ENCODE assay signal across 8 cellular contexts in the genomic region with DNA sequence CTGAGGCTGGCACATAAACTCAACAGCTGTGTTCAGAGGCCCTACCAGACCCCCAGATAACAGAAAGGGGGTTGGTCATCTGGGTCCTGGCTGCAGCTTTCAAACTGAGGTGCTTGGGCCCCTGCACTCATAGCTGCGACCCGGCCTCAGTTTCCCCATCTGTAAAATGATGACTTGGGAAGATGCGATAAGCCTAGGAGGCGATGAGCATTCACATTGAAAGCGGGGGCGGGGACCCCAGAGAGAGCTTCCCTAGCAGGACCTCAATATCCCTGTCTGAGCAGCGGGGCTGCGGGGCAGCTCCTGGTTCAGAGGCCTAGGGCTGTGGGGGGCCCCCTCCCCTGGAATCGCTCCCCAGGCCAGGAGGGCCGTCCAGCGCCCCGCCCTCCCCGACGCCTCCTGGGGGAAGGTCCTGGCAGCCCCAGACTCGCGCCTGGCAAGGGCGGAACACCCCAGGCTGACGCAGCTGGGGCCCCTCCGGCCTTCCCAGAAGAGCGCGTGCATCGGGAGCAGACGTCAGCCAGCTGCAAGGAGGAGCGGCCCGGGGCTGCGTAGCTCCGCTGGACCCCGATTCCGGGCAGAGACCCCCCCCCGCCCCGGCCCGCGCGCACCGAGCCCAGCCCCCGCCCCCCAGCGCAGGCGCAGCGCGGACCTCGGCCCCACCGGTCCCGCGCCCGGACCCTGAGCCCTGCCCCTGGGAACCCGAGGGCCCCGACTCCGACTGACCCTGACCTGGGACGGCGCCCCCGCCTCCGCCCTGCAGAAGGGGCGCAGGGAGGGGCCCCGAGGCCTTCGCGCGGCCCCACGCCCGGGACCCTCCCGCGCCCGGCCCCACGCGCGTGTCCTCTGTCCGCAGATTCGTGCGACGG. TPM values are rescaled to one million over a fixed set of nuclear protein-coding genes. Genes with fewer than 3 reads are reported as not detected.
A peak's percentile ranks its signal among the peaks of the same experiment; 100 is the strongest.
DNase-seq lines count a peak whose midpoint lies in the region; ATAC-seq, FAIRE-seq and TF ChIP-seq lines count a peak whose summit lies in the region.

No MANE protein-coding gene starts in this region.

- H2AFZ ChIP-seq in fibroblast of lung (ENCODE audit: low read length), result no peak overlapping the region

- TF ChIP-seq CTCF in fibroblast of lung (conservative IDR thresholded peaks at IDR 0.05 in 1 of 2, IDR thresholded peaks at IDR 0.05 in 1 of 2; ENCODE audit: low read depth in 1 of 2, low read length in 2 of 2), result no peak

- H3K9me3 Mint-ChIP-seq in naive thymus-derived CD8-positive, alpha-beta T cell, result no peaks in the 10 kb centered on the region

- peak overlapping the region; percentile 91 for H3K27ac ChIP-seq in fibroblast of lung (ENCODE audit: insufficient read depth, low read length)

- H3K79me2 ChIP-seq in fibroblast of lung (ENCODE audit: control insufficient read depth, insufficient read depth, low read length), result peaks cover 2% of the 10 kb centered on the region

- H4K20me1 ChIP-seq in fibroblast of lung (ENCODE audit: control insufficient read depth, extremely low read depth, insufficient read depth, low read length), result no peaks in the 10 kb centered on the region

- peak overlapping the region in 5 of 10 donors; percentile 13 to 63 (median 58) for H3K27ac Mint-ChIP-seq in naive thymus-derived CD8-positive, alpha-beta T cell

- peak; percentile 70 for DNase-seq in EH (ENCODE audit: low read depth)
- DNase-seq in KBM-7, result peak; percentile 40
- peak; percentile 48 to 63 for DNase-seq in activated T-cell treated with anti-CD3 and anti-CD28 coated beads, Interleukin-2, amount 50 U/mL, for 48 hours
- peak; percentile 84 to 90 for DNase-seq in fibroblast of lung (ENCODE audit: low read depth in 2 of 2)
- peak in 6 of 10 donors; percentile 19 to 39 (median 34) for DNase-seq in naive thymus-derived CD8-positive, alpha-beta T cell
- peak; percentile 56 for DNase-seq in urothelium cell line (ENCODE audit: low spot score)

- peak overlapping the region; percentile 78 for H3K4me2 ChIP-seq in fibroblast of lung (ENCODE audit: extremely low read depth, insufficient read depth, low read length)

- no peaks in the 10 kb centered on the region for H3K36me3 ChIP-seq in fibroblast of lung (ENCODE audit: control insufficient read depth, insufficient read depth, low read length)

- FAIRE-seq in urothelium cell line (lab: Jason Lieb, UNC), result no peak

- H3K4me1 Mint-ChIP-seq in naive thymus-derived CD8-positive, alpha-beta T cell, result peaks cover 0 to 19% (median 7%) of the 10 kb centered on the region in 4 donors

- in situ Hi-C loops in KBM-7 (cut with MboI; ENCODE audit: low pct_unique_long_range_greater_than_20kb, low sequenced_read_pairs), result no loop called here

- H3K9me3 ChIP-seq in fibroblast of lung (ENCODE audit: control insufficient read depth, insufficient read depth, low read depth, low read length), result no peaks in the 10 kb centered on the region

- no peaks in the 10 kb centered on the region for H3K36me3 Mint-ChIP-seq in naive thymus-derived CD8-positive, alpha-beta T cell

- H3K4me1 ChIP-seq in fibroblast of lung (ENCODE audit: control insufficient read depth, extremely low read depth, insufficient read depth, low read length), result peaks cover 17% of the 10 kb centered on the region

- ATAC-seq in GM21526 (IDR thresholded peaks at IDR 0.05; ENCODE audit: low FRiP score, unreplicated experiment) (peak; percentile 9), HG03378 (IDR thresholded peaks at IDR 0.05; ENCODE audit: unreplicated experiment) (no peak)
- peak in 1 of 2 donors; percentile 2 for ATAC-seq in naive thymus-derived CD8-positive, alpha-beta T cell

- peak overlapping the region; percentile 56 to 97 (median 76) for H3K4me3 Mint-ChIP-seq in naive thymus-derived CD8-positive, alpha-beta T cell

- H3K9ac ChIP-seq in fibroblast of lung (ENCODE audit: insufficient read depth, low read length), result peak overlapping the region; percentile 97

- H3K27me3 Mint-ChIP-seq in naive thymus-derived CD8-positive, alpha-beta T cell, result peaks cover 5 to 15% (median 6%) of the 10 kb centered on the region in 5 donors

- POLR2A ChIA-PET in naive thymus-derived CD8-positive, alpha-beta T cell (lab: Charles Lee), result interaction anchor here (0.5 to 2.0 kb wide), 7 partner anchors 9 to 75 kb away, joined by 3 to 15 read pairs (median 4); a partner anchor contains a TSS

- no peaks in the 10 kb centered on the region for H3K27me3 ChIP-seq in fibroblast of lung (ENCODE audit: control insufficient read depth, insufficient read depth, low read length)

- H3K4me3 ChIP-seq in fibroblast of lung (replicated peaks in 1 of 4; ENCODE audit: control extremely low read depth in 1 of 4, insufficient read depth in 1 of 4, low read depth in 3 of 4, low read length in 4 of 4), result peak overlapping the region; percentile 42 to 73 (median 56)

RNA-seq across cellular contexts. Expression of a gene that starts 3.5 kb away (rescaled TPM):
- 26.8 and 36.5 TPM in 2 replicates for total RNA-seq in fibroblast of lung
- polyA plus RNA-seq in fibroblast of lung, result 10.2 and 18.6 TPM in 2 replicates
- polyA plus RNA-seq in fibroblast of lung (2012), result 16.7 and 28.3 TPM in 2 replicates
- 11.8 and 20.3 TPM in 2 replicates for polyA minus RNA-seq in fibroblast of lung (ENCODE audit: low replicate concordance)
- total RNA-seq in naive thymus-derived CD8-positive, alpha-beta T cell, result 1 to 10 TPM; 3.0 to 4.2 TPM
- 1 to 10 TPM; 2.4 to 3.2 (median 2.8) TPM for polyA plus RNA-seq in naive thymus-derived CD8-positive, alpha-beta T cell

RNA-seq across cellular contexts. Expression of a gene that starts 15.6 kb away (rescaled TPM):
- not detected in 2 replicates for total RNA-seq in fibroblast of lung
- polyA plus RNA-seq in fibroblast of lung, result not detected in 2 replicates
- polyA plus RNA-seq in fibroblast of lung (2012), result not detected in 2 replicates
- not detected in 2 replicates for polyA minus RNA-seq in fibroblast of lung (ENCODE audit: low replicate concordance)
- total RNA-seq in naive thymus-derived CD8-positive, alpha-beta T cell, result not detected
- polyA plus RNA-seq in naive thymus-derived CD8-positive, alpha-beta T cell, result 1 to 10 TPM in 1 of 3 donors, not detected in 2; 1.2 TPM

RNA-seq across cellular contexts. Expression of a gene that starts 16.6 kb away (rescaled TPM):
- total RNA-seq in fibroblast of lung, result 12.1 and 18.0 TPM in 2 replicates
- 7.8 and 10.7 TPM in 2 replicates for polyA plus RNA-seq in fibroblast of lung
- 23.5 and 35.0 TPM in 2 replicates for polyA plus RNA-seq in fibroblast of lung (2012)
- 9.1 and 10.1 TPM in 2 replicates for polyA minus RNA-seq in fibroblast of lung (ENCODE audit: low replicate concordance)
- 100 to 1,000 TPM; 122 to 125 TPM for total RNA-seq in naive thymus-derived CD8-positive, alpha-beta T cell
- polyA plus RNA-seq in naive thymus-derived CD8-positive, alpha-beta T cell, result 10 to 100 TPM; 56.2 to 70.7 (median 61.0) TPM

RNA-seq across cellular contexts. Expression of a gene that starts 29.1 kb away (rescaled TPM):
- 8.3 and 22.1 TPM in 2 replicates for total RNA-seq in fibroblast of lung
- polyA plus RNA-seq in fibroblast of lung, result 1.0 and 3.2 TPM in 2 replicates
- 7.0 and 14.1 TPM in 2 replicates for polyA plus RNA-seq in fibroblast of lung (2012)
- 3.4 and 3.6 TPM in 2 replicates for polyA minus RNA-seq in fibroblast of lung (ENCODE audit: low replicate concordance)
- not detected for total RNA-seq in naive thymus-derived CD8-positive, alpha-beta T cell
- polyA plus RNA-seq in naive thymus-derived CD8-positive, alpha-beta T cell, result not detected

RNA-seq across cellular contexts. Expression of a gene that starts 40.0 kb away (rescaled TPM):
- total RNA-seq in fibroblast of lung, result under 0.01 TPM in 1 of 2 replicates, not detected in the other
- 0.06 TPM in 1 of 2 replicates, not detected in the other for polyA plus RNA-seq in fibroblast of lung
- 0.24 TPM in 1 of 2 replicates, not detected in the other for polyA plus RNA-seq in fibroblast of lung (2012)
- not detected in 2 replicates for polyA minus RNA-seq in fibroblast of lung (ENCODE audit: low replicate concordance)
- 1 to 10 TPM; 2.4 to 2.6 TPM for total RNA-seq in naive thymus-derived CD8-positive, alpha-beta T cell
- not detected for polyA plus RNA-seq in naive thymus-derived CD8-positive, alpha-beta T cell

Comparison
In these comparisons a context has a peak if more than half of its experiments do, and no peak if none do; other contexts are left out.
1. DNase-seq: peak in every context shown above with its lines; median percentile 87 in fibroblast of lung; 70 in EH; 56 in urothelium cell line; 56 in activated T-cell treated with anti-CD3 and anti-CD28 coated beads, Interleukin-2, amount 50 U/mL, for 48 hours; 40 in KBM-7; 34 in naive thymus-derived CD8-positive, alpha-beta T cell.